In genomic region chr19:10228925-10229324, GRCh38 we compare ENCODE assay signal across 1 cellular context.
TF ChIP-seq lines count a peak whose summit lies in the region.

No MANE protein-coding gene starts in this region.

TF ChIP-seq in GM12878, 131 proteins besides CTCF, POLR2A, EP300 and RAD21 (continues in another document):
- peak; percentile 25; the same call in 1 of the 2 replicates for TF ChIP-seq MXI1 (IDR thresholded peaks at IDR 0.05; ENCODE audit: low read depth, low read length)
- TF ChIP-seq KAT2A (conservative IDR thresholded peaks at IDR 0.05; ENCODE audit: control insufficient read depth, low read depth, low read length), result no peak
- TF ChIP-seq, protein P1, sequence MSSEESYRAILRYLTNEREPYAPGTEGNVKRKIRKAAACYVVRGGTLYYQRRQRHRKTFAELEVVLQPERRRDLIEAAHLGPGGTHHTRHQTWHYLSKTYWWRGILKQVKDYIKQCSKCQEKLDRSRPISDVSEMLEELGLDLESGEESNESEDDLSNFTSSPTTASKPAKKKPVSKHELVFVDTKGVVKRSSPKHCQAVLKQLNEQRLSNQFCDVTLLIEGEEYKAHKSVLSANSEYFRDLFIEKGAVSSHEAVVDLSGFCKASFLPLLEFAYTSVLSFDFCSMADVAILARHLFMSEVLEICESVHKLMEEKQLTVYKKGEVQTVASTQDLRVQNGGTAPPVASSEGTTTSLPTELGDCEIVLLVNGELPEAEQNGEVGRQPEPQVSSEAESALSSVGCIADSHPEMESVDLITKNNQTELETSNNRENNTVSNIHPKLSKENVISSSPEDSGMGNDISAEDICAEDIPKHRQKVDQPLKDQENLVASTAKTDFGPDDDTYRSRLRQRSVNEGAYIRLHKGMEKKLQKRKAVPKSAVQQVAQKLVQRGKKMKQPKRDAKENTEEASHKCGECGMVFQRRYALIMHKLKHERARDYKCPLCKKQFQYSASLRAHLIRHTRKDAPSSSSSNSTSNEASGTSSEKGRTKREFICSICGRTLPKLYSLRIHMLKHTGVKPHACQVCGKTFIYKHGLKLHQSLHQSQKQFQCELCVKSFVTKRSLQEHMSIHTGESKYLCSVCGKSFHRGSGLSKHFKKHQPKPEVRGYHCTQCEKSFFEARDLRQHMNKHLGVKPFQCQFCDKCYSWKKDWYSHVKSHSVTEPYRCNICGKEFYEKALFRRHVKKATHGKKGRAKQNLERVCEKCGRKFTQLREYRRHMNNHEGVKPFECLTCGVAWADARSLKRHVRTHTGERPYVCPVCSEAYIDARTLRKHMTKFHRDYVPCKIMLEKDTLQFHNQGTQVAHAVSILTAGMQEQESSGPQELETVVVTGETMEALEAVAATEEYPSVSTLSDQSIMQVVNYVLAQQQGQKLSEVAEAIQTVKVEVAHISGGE (CRISPR knock-in tag; IDR thresholded peaks at IDR 0.05), result no peak
- TF ChIP-seq MTA2 (IDR thresholded peaks at IDR 0.05; ENCODE audit: low read depth), result no peak
- TF ChIP-seq, protein P2, sequence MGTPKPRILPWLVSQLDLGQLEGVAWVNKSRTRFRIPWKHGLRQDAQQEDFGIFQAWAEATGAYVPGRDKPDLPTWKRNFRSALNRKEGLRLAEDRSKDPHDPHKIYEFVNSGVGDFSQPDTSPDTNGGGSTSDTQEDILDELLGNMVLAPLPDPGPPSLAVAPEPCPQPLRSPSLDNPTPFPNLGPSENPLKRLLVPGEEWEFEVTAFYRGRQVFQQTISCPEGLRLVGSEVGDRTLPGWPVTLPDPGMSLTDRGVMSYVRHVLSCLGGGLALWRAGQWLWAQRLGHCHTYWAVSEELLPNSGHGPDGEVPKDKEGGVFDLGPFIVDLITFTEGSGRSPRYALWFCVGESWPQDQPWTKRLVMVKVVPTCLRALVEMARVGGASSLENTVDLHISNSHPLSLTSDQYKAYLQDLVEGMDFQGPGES (IDR thresholded peaks at IDR 0.05), result no peak
- no peak for TF ChIP-seq CHD1 (IDR thresholded peaks at IDR 0.05; ENCODE audit: low read depth, low read length)
- TF ChIP-seq ZNF622 (IDR thresholded peaks at IDR 0.05), result no peak
- no peak for TF ChIP-seq STAT1 (conservative IDR thresholded peaks at IDR 0.05)
- TF ChIP-seq, protein P3, sequence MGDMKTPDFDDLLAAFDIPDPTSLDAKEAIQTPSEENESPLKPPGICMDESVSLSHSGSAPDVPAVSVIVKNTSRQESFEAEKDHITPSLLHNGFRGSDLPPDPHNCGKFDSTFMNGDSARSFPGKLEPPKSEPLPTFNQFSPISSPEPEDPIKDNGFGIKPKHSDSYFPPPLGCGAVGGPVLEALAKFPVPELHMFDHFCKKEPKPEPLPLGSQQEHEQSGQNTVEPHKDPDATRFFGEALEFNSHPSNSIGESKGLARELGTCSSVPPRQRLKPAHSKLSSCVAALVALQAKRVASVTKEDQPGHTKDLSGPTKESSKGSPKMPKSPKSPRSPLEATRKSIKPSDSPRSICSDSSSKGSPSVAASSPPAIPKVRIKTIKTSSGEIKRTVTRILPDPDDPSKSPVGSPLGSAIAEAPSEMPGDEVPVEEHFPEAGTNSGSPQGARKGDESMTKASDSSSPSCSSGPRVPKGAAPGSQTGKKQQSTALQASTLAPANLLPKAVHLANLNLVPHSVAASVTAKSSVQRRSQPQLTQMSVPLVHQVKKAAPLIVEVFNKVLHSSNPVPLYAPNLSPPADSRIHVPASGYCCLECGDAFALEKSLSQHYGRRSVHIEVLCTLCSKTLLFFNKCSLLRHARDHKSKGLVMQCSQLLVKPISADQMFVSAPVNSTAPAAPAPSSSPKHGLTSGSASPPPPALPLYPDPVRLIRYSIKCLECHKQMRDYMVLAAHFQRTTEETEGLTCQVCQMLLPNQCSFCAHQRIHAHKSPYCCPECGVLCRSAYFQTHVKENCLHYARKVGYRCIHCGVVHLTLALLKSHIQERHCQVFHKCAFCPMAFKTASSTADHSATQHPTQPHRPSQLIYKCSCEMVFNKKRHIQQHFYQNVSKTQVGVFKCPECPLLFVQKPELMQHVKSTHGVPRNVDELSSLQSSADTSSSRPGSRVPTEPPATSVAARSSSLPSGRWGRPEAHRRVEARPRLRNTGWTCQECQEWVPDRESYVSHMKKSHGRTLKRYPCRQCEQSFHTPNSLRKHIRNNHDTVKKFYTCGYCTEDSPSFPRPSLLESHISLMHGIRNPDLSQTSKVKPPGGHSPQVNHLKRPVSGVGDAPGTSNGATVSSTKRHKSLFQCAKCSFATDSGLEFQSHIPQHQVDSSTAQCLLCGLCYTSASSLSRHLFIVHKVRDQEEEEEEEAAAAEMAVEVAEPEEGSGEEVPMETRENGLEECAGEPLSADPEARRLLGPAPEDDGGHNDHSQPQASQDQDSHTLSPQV (IDR thresholded peaks at IDR 0.05), result no peak
- TF ChIP-seq SP1 (IDR thresholded peaks at IDR 0.05; ENCODE audit: low read depth, low read length), result no peak
- no peak for TF ChIP-seq BHLHE40 (IDR thresholded peaks at IDR 0.05; ENCODE audit: borderline replicate concordance in 1 of 2, low read depth in 2 of 2, low read length in 1 of 2)
- TF ChIP-seq HDAC2 (IDR thresholded peaks at IDR 0.05), result no peak
- TF ChIP-seq RB1 (IDR thresholded peaks at IDR 0.05; ENCODE audit: borderline replicate concordance), result no peak
- TF ChIP-seq NKRF (conservative IDR thresholded peaks at IDR 0.05), result no peak
- no peak for TF ChIP-seq SMAD5 (IDR thresholded peaks at IDR 0.05; ENCODE audit: low read depth)
- TF ChIP-seq MYC (IDR thresholded peaks at IDR 0.05; ENCODE audit: insufficient read depth, insufficient read length, insufficient replicate concordance, low read length, severe bottlenecking), result no peak
- peak; percentile 73; the same call in 1 of the 2 replicates for TF ChIP-seq SMARCA5 (IDR thresholded peaks at IDR 0.05)
- TF ChIP-seq SMC3 (IDR thresholded peaks at IDR 0.05; ENCODE audit: borderline replicate concordance, low read length), result peak; percentile 67
- no peak for TF ChIP-seq FOS (IDR thresholded peaks at IDR 0.05; ENCODE audit: borderline replicate concordance, extremely low read depth, insufficient read length)
- peak; percentile 33; the same call in 1 of the 2 replicates for TF ChIP-seq ATF7 (IDR thresholded peaks at IDR 0.05; ENCODE audit: low read depth)
- TF ChIP-seq, protein P4, sequence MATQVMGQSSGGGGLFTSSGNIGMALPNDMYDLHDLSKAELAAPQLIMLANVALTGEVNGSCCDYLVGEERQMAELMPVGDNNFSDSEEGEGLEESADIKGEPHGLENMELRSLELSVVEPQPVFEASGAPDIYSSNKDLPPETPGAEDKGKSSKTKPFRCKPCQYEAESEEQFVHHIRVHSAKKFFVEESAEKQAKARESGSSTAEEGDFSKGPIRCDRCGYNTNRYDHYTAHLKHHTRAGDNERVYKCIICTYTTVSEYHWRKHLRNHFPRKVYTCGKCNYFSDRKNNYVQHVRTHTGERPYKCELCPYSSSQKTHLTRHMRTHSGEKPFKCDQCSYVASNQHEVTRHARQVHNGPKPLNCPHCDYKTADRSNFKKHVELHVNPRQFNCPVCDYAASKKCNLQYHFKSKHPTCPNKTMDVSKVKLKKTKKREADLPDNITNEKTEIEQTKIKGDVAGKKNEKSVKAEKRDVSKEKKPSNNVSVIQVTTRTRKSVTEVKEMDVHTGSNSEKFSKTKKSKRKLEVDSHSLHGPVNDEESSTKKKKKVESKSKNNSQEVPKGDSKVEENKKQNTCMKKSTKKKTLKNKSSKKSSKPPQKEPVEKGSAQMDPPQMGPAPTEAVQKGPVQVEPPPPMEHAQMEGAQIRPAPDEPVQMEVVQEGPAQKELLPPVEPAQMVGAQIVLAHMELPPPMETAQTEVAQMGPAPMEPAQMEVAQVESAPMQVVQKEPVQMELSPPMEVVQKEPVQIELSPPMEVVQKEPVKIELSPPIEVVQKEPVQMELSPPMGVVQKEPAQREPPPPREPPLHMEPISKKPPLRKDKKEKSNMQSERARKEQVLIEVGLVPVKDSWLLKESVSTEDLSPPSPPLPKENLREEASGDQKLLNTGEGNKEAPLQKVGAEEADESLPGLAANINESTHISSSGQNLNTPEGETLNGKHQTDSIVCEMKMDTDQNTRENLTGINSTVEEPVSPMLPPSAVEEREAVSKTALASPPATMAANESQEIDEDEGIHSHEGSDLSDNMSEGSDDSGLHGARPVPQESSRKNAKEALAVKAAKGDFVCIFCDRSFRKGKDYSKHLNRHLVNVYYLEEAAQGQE (IDR thresholded peaks at IDR 0.05; ENCODE audit: low read depth, low read length), result no peak
- TF ChIP-seq E4F1 (IDR thresholded peaks at IDR 0.05; ENCODE audit: borderline replicate concordance, partially characterized antibody), result no peak
- no peak for TF ChIP-seq GATAD2B (conservative IDR thresholded peaks at IDR 0.05; ENCODE audit: low read depth)
- TF ChIP-seq, protein P5, sequence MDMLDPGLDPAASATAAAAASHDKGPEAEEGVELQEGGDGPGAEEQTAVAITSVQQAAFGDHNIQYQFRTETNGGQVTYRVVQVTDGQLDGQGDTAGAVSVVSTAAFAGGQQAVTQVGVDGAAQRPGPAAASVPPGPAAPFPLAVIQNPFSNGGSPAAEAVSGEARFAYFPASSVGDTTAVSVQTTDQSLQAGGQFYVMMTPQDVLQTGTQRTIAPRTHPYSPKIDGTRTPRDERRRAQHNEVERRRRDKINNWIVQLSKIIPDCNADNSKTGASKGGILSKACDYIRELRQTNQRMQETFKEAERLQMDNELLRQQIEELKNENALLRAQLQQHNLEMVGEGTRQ (IDR thresholded peaks at IDR 0.05; ENCODE audit: borderline replicate concordance, low read depth, low read length), result no peak
- no peak for TF ChIP-seq USF1 (IDR thresholded peaks at IDR 0.05; ENCODE audit: borderline replicate concordance, extremely low read length, insufficient read depth, low read depth, low read length)
- peak; percentile 53 for TF ChIP-seq RUNX3 (IDR thresholded peaks at IDR 0.05; ENCODE audit: low read length)
- TF ChIP-seq, protein P6, sequence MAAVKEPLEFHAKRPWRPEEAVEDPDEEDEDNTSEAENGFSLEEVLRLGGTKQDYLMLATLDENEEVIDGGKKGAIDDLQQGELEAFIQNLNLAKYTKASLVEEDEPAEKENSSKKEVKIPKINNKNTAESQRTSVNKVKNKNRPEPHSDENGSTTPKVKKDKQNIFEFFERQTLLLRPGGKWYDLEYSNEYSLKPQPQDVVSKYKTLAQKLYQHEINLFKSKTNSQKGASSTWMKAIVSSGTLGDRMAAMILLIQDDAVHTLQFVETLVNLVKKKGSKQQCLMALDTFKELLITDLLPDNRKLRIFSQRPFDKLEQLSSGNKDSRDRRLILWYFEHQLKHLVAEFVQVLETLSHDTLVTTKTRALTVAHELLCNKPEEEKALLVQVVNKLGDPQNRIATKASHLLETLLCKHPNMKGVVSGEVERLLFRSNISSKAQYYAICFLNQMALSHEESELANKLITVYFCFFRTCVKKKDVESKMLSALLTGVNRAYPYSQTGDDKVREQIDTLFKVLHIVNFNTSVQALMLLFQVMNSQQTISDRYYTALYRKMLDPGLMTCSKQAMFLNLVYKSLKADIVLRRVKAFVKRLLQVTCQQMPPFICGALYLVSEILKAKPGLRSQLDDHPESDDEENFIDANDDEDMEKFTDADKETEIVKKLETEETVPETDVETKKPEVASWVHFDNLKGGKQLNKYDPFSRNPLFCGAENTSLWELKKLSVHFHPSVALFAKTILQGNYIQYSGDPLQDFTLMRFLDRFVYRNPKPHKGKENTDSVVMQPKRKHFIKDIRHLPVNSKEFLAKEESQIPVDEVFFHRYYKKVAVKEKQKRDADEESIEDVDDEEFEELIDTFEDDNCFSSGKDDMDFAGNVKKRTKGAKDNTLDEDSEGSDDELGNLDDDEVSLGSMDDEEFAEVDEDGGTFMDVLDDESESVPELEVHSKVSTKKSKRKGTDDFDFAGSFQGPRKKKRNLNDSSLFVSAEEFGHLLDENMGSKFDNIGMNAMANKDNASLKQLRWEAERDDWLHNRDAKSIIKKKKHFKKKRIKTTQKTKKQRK (IDR thresholded peaks at IDR 0.05; ENCODE audit: low read depth, low read length), result no peak
- TF ChIP-seq MLLT1 (IDR thresholded peaks at IDR 0.05), result peak; percentile 82
- TF ChIP-seq ZNF207 (IDR thresholded peaks at IDR 0.05; ENCODE audit: borderline replicate concordance), result no peak
- TF ChIP-seq ZNF24 (IDR thresholded peaks at IDR 0.05), result 0 out of 2 replicates have a peak, but pooled peaks have one; percentile 15
- TF ChIP-seq SIN3A (IDR thresholded peaks at IDR 0.05; ENCODE audit: low read depth, low read length), result no peak
